Comparison of ENCODE assay signal across 22 cellular contexts in the genomic region with DNA sequence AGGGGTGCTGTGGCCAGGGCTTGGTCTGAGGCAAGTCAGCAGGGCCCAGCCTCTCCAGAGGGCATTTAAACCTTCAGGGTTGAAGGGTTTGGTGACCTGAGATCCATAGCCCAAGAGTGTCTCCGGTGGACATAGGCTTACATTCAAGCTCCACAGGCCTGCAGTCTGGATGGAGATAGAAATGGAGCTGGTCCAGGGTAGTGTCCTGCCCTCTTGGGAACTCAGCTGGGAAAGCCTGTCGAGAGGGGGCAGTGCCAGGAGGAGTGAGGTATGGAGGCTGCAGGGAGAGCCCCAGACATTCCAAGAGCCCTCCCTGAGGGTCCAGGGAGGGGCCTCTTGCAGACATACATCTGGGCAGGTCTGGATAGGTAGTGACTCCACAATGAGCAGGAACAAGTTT.
DNase-seq lines count a peak whose midpoint lies in the region; ATAC-seq and TF ChIP-seq lines count a peak whose summit lies in the region.
"Had no signal": no experiment of that assay in that cellular context is flagged by ENCODE, and none has a peak within 500 bp of the region (broad histone marks: within the 10 kb centered on the region; RNA-seq: fewer than 3 reads in every experiment).

No MANE protein-coding gene starts in this region.

- H3K14ac ChIP-seq in H9 (ENCODE audit: insufficient read depth, low read length): no peak overlapping the region

- no peak overlapping the region for H3T11ph ChIP-seq in H9 (ENCODE audit: low read length)

- no peak; the same call in 2 of the 3 replicates for TF ChIP-seq CTCF in H9 (conservative IDR thresholded peaks at IDR 0.05)

- no peak overlapping the region for H3K23ac ChIP-seq in H9 (ENCODE audit: insufficient read length, low read depth, low read length)

- POLR2A ChIA-PET in activated CD8-positive, alpha-beta T cell treated with anti-CD3 and anti-CD28 coated beads, Interleukin-2, amount 10 ng/mL, durations not matched to agents 7 days and 5 days (lab: Charles Lee): no interaction called here

- no peak overlapping the region for H3K4me3 Mint-ChIP-seq in H9
- no peak overlapping the region for H3K4me3 Mint-ChIP-seq in activated CD8-positive, alpha-beta T cell treated with anti-CD3 and anti-CD28 coated beads, Interleukin-2, amount 10 ng/mL, durations not matched to agents 7 days and 5 days
- H3K4me3 Mint-ChIP-seq: activated naive CD4-positive, alpha-beta T cell treated with anti-CD3 and anti-CD28 coated beads for 36 hours; activated T-cell treated with anti-CD3 and anti-CD28 coated beads, Interleukin-2, amount 50 U/mL, for 24 hours; CD8-positive, alpha-beta memory T cell; IgD-negative memory B cell; naive thymus-derived CD8-positive, alpha-beta T cell had no signal

- H2BK20ac ChIP-seq in H9 (ENCODE audit: low read depth, low read length, poor library complexity, severe bottlenecking): no peak overlapping the region

- H4K91ac ChIP-seq in H9 (ENCODE audit: insufficient read length, low read depth, low read length): no peak overlapping the region

- no peak overlapping the region for H3K4me3 ChIP-seq in BLaER1
- H3K4me3 ChIP-seq: gastrocnemius medialis, MG63, ovary, right lobe of liver, suprapubic skin had no signal

- H3K9me3 Mint-ChIP-seq in H9: no peaks in the 10 kb centered on the region; a peak in 1 of 5 replicates
- H3K9me3 Mint-ChIP-seq in activated CD8-positive, alpha-beta T cell treated with anti-CD3 and anti-CD28 coated beads, Interleukin-2, amount 10 ng/mL, durations not matched to agents 7 days and 5 days (ENCODE audit: insufficient read depth): no peaks in the 10 kb centered on the region
- H3K9me3 Mint-ChIP-seq: activated naive CD4-positive, alpha-beta T cell treated with anti-CD3 and anti-CD28 coated beads for 36 hours; activated T-cell treated with anti-CD3 and anti-CD28 coated beads, Interleukin-2, amount 50 U/mL, for 24 hours; CD8-positive, alpha-beta memory T cell; naive thymus-derived CD8-positive, alpha-beta T cell had no signal

- no peaks in the 10 kb centered on the region for H3K23me2 ChIP-seq in H9 (ENCODE audit: insufficient read length, low read depth, low read length, poor library complexity, severe bottlenecking)

- no peaks in the 10 kb centered on the region for H3K79me2 ChIP-seq in H9 (ENCODE audit: insufficient read depth, low read length)

- H3K36me3 ChIP-seq in BLaER1: no peaks in the 10 kb centered on the region
- H3K36me3 ChIP-seq: gastrocnemius medialis, MG63, ovary, right lobe of liver, suprapubic skin had no signal

- no peak overlapping the region for H3K27ac Mint-ChIP-seq in H9
- H3K27ac Mint-ChIP-seq in activated CD8-positive, alpha-beta T cell treated with anti-CD3 and anti-CD28 coated beads, Interleukin-2, amount 10 ng/mL, durations not matched to agents 7 days and 5 days: no peak overlapping the region
- H3K27ac Mint-ChIP-seq: activated naive CD4-positive, alpha-beta T cell treated with anti-CD3 and anti-CD28 coated beads for 36 hours; activated T-cell treated with anti-CD3 and anti-CD28 coated beads, Interleukin-2, amount 50 U/mL, for 24 hours; CD8-positive, alpha-beta memory T cell; IgD-negative memory B cell; naive thymus-derived CD8-positive, alpha-beta T cell had no signal

- H2BK5ac ChIP-seq in H9 (ENCODE audit: insufficient read length, low read length): no peak overlapping the region

- DNase-seq in H9 (peak; percentile 27), ecto neural progenitor cell (ENCODE audit: low spot score) (peak; percentile 38), posterior vena cava (ENCODE audit: low spot score) (peak; percentile 46), MV-4-11 (lab: John Stamatoyannopoulos, UW) (no peak)
- no peak for DNase-seq in activated CD8-positive, alpha-beta T cell treated with anti-CD3 and anti-CD28 coated beads, Interleukin-2, amount 10 ng/mL, durations not matched to agents 7 days and 5 days
- DNase-seq in activated CD4-positive, alpha-beta T cell treated with anti-CD3 and anti-CD28 coated beads, Interleukin-2, amount 50 U/mL, for 4 hours: no peak
- DNase-seq: activated CD4-positive, alpha-beta T cell treated with anti-CD3 and anti-CD28 coated beads, Interleukin-2, amount 50 U/mL, for 1 hour; activated naive CD4-positive, alpha-beta T cell treated with anti-CD3 and anti-CD28 coated beads for 36 hours; activated T-cell treated with anti-CD3 and anti-CD28 coated beads, Interleukin-2, amount 50 U/mL, for 24 hours; amygdala; CD8-positive, alpha-beta memory T cell; gastrocnemius medialis; MG63; naive thymus-derived CD8-positive, alpha-beta T cell; stimulated activated CD4-positive, alpha-beta T cell treated with anti-CD3 and anti-CD28 coated beads, Interleukin-15, amount 100 ng/mL, for 24 hours; T-helper 1 cell had no signal

- H4K20me1 ChIP-seq in BLaER1: no peaks in the 10 kb centered on the region
- H4K20me1 ChIP-seq in H9 (ENCODE audit: control insufficient read depth, insufficient read depth, insufficient read length): no peaks in the 10 kb centered on the region

- H3K9ac ChIP-seq in BLaER1: no peak overlapping the region
- no peak overlapping the region for H3K9ac ChIP-seq in H9 (ENCODE audit: extremely low read depth, insufficient read length, low read length)

- H3K18ac ChIP-seq in H9 (ENCODE audit: insufficient read length, low read depth, low read length): no peak overlapping the region

- no peaks in the 10 kb centered on the region for H3K79me1 ChIP-seq in H9 (ENCODE audit: insufficient read depth, low read depth, low read length, poor library complexity, severe bottlenecking)

- H3K4me2 ChIP-seq in BLaER1 (peak overlapping the region; percentile 62), H9 (ENCODE audit: insufficient read depth, insufficient read length, low read length) (no peak overlapping the region)

- H4K8ac ChIP-seq in H9 (replicated peaks; ENCODE audit: insufficient read length, low read depth, low read length): no peak overlapping the region

- CTCF ChIA-PET in activated CD8-positive, alpha-beta T cell treated with anti-CD3 and anti-CD28 coated beads, Interleukin-2, amount 10 ng/mL, durations not matched to agents 7 days and 5 days (lab: Charles Lee): interaction anchor here (2.0 kb wide), 1 partner anchor 342 kb away, joined by 6 read pairs; no protein-coding TSS in a partner anchor

- H3K4ac ChIP-seq in H9 (ENCODE audit: low read depth, low read length): no peak overlapping the region

- H2AK5ac ChIP-seq in H9 (ENCODE audit: insufficient read length, low read length): no peak overlapping the region

- no CpG with 5 or more reads among the region's 2 CpGs for WGBS in H9 (ENCODE audit: extremely low coverage, insufficient read length, low lambda C conversion rate)

- H3K56ac ChIP-seq in H9 (ENCODE audit: insufficient read length, low read depth, low read length): no peak overlapping the region

- no peak for ATAC-seq in activated CD8-positive, alpha-beta T cell treated with anti-CD3 and anti-CD28 coated beads, Interleukin-2, amount 10 ng/mL, durations not matched to agents 7 days and 5 days
- ATAC-seq: gastrocnemius medialis; naive thymus-derived CD8-positive, alpha-beta T cell had no signal

- H3K36me3 Mint-ChIP-seq in H9 (ENCODE audit: insufficient read depth in 1 of 3, low read depth in 3 of 3): no peaks in the 10 kb centered on the region
- H3K36me3 Mint-ChIP-seq in activated CD8-positive, alpha-beta T cell treated with anti-CD3 and anti-CD28 coated beads, Interleukin-2, amount 10 ng/mL, durations not matched to agents 7 days and 5 days (ENCODE audit: low read depth): no peaks in the 10 kb centered on the region
- H3K36me3 Mint-ChIP-seq: CD8-positive, alpha-beta memory T cell; IgD-negative memory B cell; naive thymus-derived CD8-positive, alpha-beta T cell had no signal

- no peak overlapping the region for H4K5ac ChIP-seq in H9 (ENCODE audit: insufficient read length, low read depth, low read length)

- H2BK12ac ChIP-seq in H9 (ENCODE audit: insufficient read length, low read depth, low read length): no peak overlapping the region

- H3K9me3 ChIP-seq in BLaER1 (no peaks in the 10 kb centered on the region), H9 (ENCODE audit: control insufficient read depth, low read depth, low read length) (no peaks in the 10 kb centered on the region)
- H3K9me3 ChIP-seq: gastrocnemius medialis, MG63, ovary, right lobe of liver, suprapubic skin had no signal

- intact Hi-C loops in posterior vena cava (cut with DNase I): no loop called here

- H3K27me3 ChIP-seq in BLaER1: no peaks in the 10 kb centered on the region
- H3K27me3 ChIP-seq in H9 (ENCODE audit: insufficient read depth, low read length): peaks cover 7% of the 10 kb centered on the region; the same call in 1 of the 2 replicates
- H3K27me3 ChIP-seq: MG63, ovary, right lobe of liver had no signal

- no peak overlapping the region for H2AFZ ChIP-seq in H9 (ENCODE audit: low read length)

- H3K27ac ChIP-seq in BLaER1 (peak overlapping the region; percentile 96), H9 (ENCODE audit: insufficient read length, low read depth, low read length) (no peak overlapping the region)
- H3K27ac ChIP-seq: gastrocnemius medialis, HL-60, ovary, suprapubic skin had no signal

- H3K4me1 ChIP-seq in BLaER1 (peaks cover 92% of the 10 kb centered on the region), H9 (ENCODE audit: insufficient read depth, low read length) (no peaks in the 10 kb centered on the region; the same call in 1 of the 2 replicates)
- H3K4me1 ChIP-seq: gastrocnemius medialis had no signal

- no peak overlapping the region for H2BK120ac ChIP-seq in H9 (ENCODE audit: low read depth, low read length, poor library complexity, severe bottlenecking)

- H2BK15ac ChIP-seq in H9 (ENCODE audit: low read depth, low read length): no peak overlapping the region

- H3K27me3 Mint-ChIP-seq in H9 (ENCODE audit: low read depth): peaks cover 84% of the 10 kb centered on the region
- H3K27me3 Mint-ChIP-seq in activated CD8-positive, alpha-beta T cell treated with anti-CD3 and anti-CD28 coated beads, Interleukin-2, amount 10 ng/mL, durations not matched to agents 7 days and 5 days (ENCODE audit: low read depth): peaks cover 8% of the 10 kb centered on the region

- peaks cover 16 to 18% of the 10 kb centered on the region in 2 experiments for H3K4me1 Mint-ChIP-seq in H9
- H3K4me1 Mint-ChIP-seq in activated CD8-positive, alpha-beta T cell treated with anti-CD3 and anti-CD28 coated beads, Interleukin-2, amount 10 ng/mL, durations not matched to agents 7 days and 5 days (ENCODE audit: low read depth): peaks cover 2% of the 10 kb centered on the region

Comparison
In these comparisons a context has a peak if more than half of its experiments do, and no peak if none do; other contexts are left out.
1. DNase-seq: peak in H9 (single experiment), ecto neural progenitor cell (single experiment) and posterior vena cava (single experiment); none in activated CD8-positive, alpha-beta T cell treated with anti-CD3 and anti-CD28 coated beads, Interleukin-2, amount 10 ng/mL, durations not matched to agents 7 days and 5 days (single experiment), MV-4-11 (single experiment) and activated CD4-positive, alpha-beta T cell treated with anti-CD3 and anti-CD28 coated beads, Interleukin-2, amount 50 U/mL, for 4 hours (0 of 2).